ENCODE assay signal across 1 cellular context in the genomic region with DNA sequence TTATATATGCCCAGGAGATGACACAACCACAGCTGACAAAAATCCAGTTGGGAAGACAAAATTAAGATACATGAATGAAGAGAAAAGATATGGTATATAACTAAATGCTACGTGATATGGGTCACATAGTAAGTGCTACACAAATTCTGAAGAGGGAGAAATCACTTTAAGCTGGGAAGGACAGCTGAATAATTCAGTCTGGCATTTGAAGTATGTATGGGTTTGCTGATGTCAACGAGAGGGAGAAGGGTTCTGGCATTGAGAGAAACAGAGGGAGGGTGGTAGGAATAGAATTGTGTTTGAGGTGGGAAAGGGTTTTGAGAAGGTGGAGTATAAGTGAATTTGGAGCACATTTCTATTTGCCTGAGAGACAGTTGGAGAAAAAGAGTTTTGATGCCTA.
TF ChIP-seq lines count a peak whose summit lies in the region.

No MANE protein-coding gene starts in this region.

TF ChIP-seq in HepG2, 621 proteins besides CTCF, POLR2A, EP300 and RAD21:
- TF ChIP-seq ARID2 (CRISPR knock-in tag; IDR thresholded peaks at IDR 0.05; ENCODE audit: borderline replicate concordance) (no peak), NR2F2 (IDR thresholded peaks at IDR 0.05; ENCODE audit: borderline replicate concordance, low read depth) (no peak), ZNF839 (CRISPR knock-in tag; IDR thresholded peaks at IDR 0.05; ENCODE audit: borderline replicate concordance) (no peak), XBP1 (CRISPR knock-in tag; IDR thresholded peaks at IDR 0.05) (no peak), ZZZ3 (CRISPR knock-in tag; IDR thresholded peaks at IDR 0.05; ENCODE audit: borderline replicate concordance) (no peak), ZNF605 (CRISPR knock-in tag; IDR thresholded peaks at IDR 0.05) (no peak), ZNF496 (CRISPR knock-in tag; IDR thresholded peaks at IDR 0.05; ENCODE audit: insufficient replicate concordance) (no peak), EHMT2 (IDR thresholded peaks at IDR 0.05; ENCODE audit: borderline replicate concordance, low read depth, low read length) (no peak)
- TF ChIP-seq, protein P1, sequence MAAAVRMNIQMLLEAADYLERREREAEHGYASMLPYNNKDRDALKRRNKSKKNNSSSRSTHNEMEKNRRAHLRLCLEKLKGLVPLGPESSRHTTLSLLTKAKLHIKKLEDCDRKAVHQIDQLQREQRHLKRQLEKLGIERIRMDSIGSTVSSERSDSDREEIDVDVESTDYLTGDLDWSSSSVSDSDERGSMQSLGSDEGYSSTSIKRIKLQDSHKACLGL (CRISPR knock-in tag; IDR thresholded peaks at IDR 0.05): no peak
- TF ChIP-seq, protein P2, sequence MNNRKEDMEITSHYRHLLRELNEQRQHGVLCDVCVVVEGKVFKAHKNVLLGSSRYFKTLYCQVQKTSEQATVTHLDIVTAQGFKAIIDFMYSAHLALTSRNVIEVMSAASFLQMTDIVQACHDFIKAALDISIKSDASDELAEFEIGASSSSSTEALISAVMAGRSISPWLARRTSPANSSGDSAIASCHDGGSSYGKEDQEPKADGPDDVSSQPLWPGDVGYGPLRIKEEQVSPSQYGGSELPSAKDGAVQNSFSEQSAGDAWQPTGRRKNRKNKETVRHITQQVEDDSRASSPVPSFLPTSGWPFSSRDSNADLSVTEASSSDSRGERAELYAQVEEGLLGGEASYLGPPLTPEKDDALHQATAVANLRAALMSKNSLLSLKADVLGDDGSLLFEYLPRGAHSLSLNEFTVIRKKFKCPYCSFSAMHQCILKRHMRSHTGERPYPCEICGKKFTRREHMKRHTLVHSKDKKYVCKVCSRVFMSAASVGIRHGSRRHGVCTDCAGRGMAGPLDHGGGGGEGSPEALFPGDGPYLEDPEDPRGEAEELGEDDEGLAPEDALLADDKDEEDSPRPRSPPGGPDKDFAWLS (CRISPR knock-in tag; IDR thresholded peaks at IDR 0.05; ENCODE audit: borderline replicate concordance): no peak
- TF ChIP-seq, protein P3, sequence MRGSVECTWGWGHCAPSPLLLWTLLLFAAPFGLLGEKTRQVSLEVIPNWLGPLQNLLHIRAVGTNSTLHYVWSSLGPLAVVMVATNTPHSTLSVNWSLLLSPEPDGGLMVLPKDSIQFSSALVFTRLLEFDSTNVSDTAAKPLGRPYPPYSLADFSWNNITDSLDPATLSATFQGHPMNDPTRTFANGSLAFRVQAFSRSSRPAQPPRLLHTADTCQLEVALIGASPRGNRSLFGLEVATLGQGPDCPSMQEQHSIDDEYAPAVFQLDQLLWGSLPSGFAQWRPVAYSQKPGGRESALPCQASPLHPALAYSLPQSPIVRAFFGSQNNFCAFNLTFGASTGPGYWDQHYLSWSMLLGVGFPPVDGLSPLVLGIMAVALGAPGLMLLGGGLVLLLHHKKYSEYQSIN (CRISPR knock-in tag; IDR thresholded peaks at IDR 0.05; ENCODE audit: borderline replicate concordance): no peak
